ENCODE assay signal across 22 cellular contexts in genomic region chr19:17061205-17061604, GRCh38.
"Had no signal": no experiment of that assay in that cellular context is flagged by ENCODE, and none has a peak within 500 bp of the region (broad histone marks: within the 10 kb centered on the region; RNA-seq: fewer than 3 reads in every experiment).

No MANE protein-coding gene starts in this region.

- H3K4me1 ChIP-seq: SJCRH30 had no signal

- H3K27me3 ChIP-seq: MG63, SJCRH30 had no signal

- ATAC-seq: Panc1, Right ventricle myocardium inferior, SK-N-SH treated with all-trans-retinoic acid at 6 μM for 48 hours had no signal

- DNase-seq: Karpas-422, KG1, MG63, NCI-H1092, NCI-H1105 treated with DMSO at 0.1 percent for 48 hours, NCI-H1417 treated with DMSO at 0.1 percent for 48 hours, NCI-H187, NCI-H2029, NCI-H2081 treated with DMSO at 0.1 percent for 48 hours, NCI-H2171, NCI-H226, NCI-H446, NCI-H510A, NCI-H524 treated with DMSO at 0.1 percent for 48 hours, NCI-H69, NCI-H774, SHP77 treated with DMSO at 0.1 percent for 48 hours, SJCRH30 had no signal

- H3K4me3 ChIP-seq: MG63, SJCRH30 had no signal

- H3K27ac ChIP-seq: HL-60, SJCRH30 had no signal
